28 cellular contexts compared by ENCODE assay signal in genomic region chr19:45355402-45355801, GRCh38. TPM values are rescaled to one million over a fixed set of nuclear protein-coding genes. Genes with fewer than 3 reads are reported as not detected.
"Had no signal": no experiment of that assay in that cellular context is flagged by ENCODE, and none has a peak within 500 bp of the region (broad histone marks: within the 10 kb centered on the region; RNA-seq: fewer than 3 reads in every experiment).

No MANE protein-coding gene starts in this region.

- H3K9me3 ChIP-seq: breast epithelium, esophagus squamous epithelium, gastrocnemius medialis, left ventricle myocardium inferior, sigmoid colon, testis, uterus had no signal

- H3K27me3 ChIP-seq: breast epithelium, esophagus squamous epithelium, gastrocnemius medialis, neural progenitor cell, sigmoid colon, testis, uterus had no signal

- H3K36me3 ChIP-seq: breast epithelium, neural progenitor cell, uterus had no signal

- H3K4me1 ChIP-seq: breast epithelium, esophagus squamous epithelium, gastrocnemius medialis, left ventricle myocardium inferior, neural progenitor cell, sigmoid colon, testis, uterus had no signal

- H3K4me3 ChIP-seq: breast epithelium, coronary artery, esophagus squamous epithelium, gastrocnemius medialis, left ventricle myocardium inferior, neural progenitor cell, sigmoid colon, smooth muscle cell, testis, uterus had no signal

- DNase-seq: activated CD4-positive, alpha-beta memory T cell treated with anti-CD3 and anti-CD28 coated beads for 36 hours; activated CD4-positive, alpha-beta T cell treated with anti-CD3 and anti-CD28 coated beads for 48 hours; activated effector memory CD4-positive, alpha-beta T cell treated with Interleukin-2 at 50 U/mL for 16 hours; activated naive CD4-positive, alpha-beta T cell treated with anti-CD3 and anti-CD28 coated beads for 36 hours; activated naive CD8-positive, alpha-beta T cell treated with anti-CD3 and anti-CD28 coated beads, Interleukin-2, amount 10 ng/mL, durations not matched to agents 7 days and 5 days; activated T-cell treated with anti-CD3 and anti-CD28 coated beads, Interleukin-2, amount 50 U/mL, for 72 hours; amniotic stem cell; cerebellar nuclear complex; esophagus squamous epithelium; gastrocnemius medialis; hippocampal formation; left ventricle myocardium inferior; naive thymus-derived CD4-positive, alpha-beta T cell; sigmoid colon; stimulated activated CD4-positive, alpha-beta T cell treated with anti-CD3 and anti-CD28 coated beads, Interleukin-15, amount 100 ng/mL, for 24 hours; stimulated activated CD4-positive, alpha-beta T cell treated with anti-CD3 and anti-CD28 coated beads, Interleukin-2, amount 100 ng/mL, for 48 hours; stimulated activated CD8-positive, alpha-beta memory T cell treated with anti-CD3 and anti-CD28 coated beads, Interleukin-4, amount 100 ng/mL, for 48 hours; stimulated activated naive B cell treated with anti-CD40 and anti-IgM and Interleukin-4, amounts not matched to agents 10 μg/mL and 1 μg/mL and 100 μg/mL, for 72 hours; testis; trophoblast cell; uterus had no signal

- H3K27ac ChIP-seq: breast epithelium, coronary artery, esophagus squamous epithelium, gastrocnemius medialis, left ventricle myocardium inferior, neural progenitor cell, sigmoid colon, testis, uterus had no signal

RNA-seq across cellular contexts. Expression of gene KLC3, which starts 14.9 kb away (rescaled TPM):
- total RNA-seq: activated CD4-positive, alpha-beta memory T cell treated with anti-CD3 and anti-CD28 coated beads for 36 hours; activated naive CD4-positive, alpha-beta T cell treated with anti-CD3 and anti-CD28 coated beads for 36 hours; activated naive CD8-positive, alpha-beta T cell treated with anti-CD3 and anti-CD28 coated beads, Interleukin-2, amount 10 ng/mL, durations not matched to agents 7 days and 5 days; left ventricle myocardium inferior; naive thymus-derived CD4-positive, alpha-beta T cell; sigmoid colon; T-helper 2 cell treated with Interferon-gamma antibody and Interleukin-4, amounts not matched to agents 100 ng/mL and 5 ng/mL, for 36 hours had no signal

RNA-seq across cellular contexts. Expression of gene CKM, which starts 32.7 kb away (rescaled TPM):
- total RNA-seq: activated CD4-positive, alpha-beta memory T cell treated with anti-CD3 and anti-CD28 coated beads for 36 hours; activated naive CD4-positive, alpha-beta T cell treated with anti-CD3 and anti-CD28 coated beads for 36 hours; activated naive CD8-positive, alpha-beta T cell treated with anti-CD3 and anti-CD28 coated beads, Interleukin-2, amount 10 ng/mL, durations not matched to agents 7 days and 5 days; activated T-cell treated with anti-CD3 and anti-CD28 coated beads, Interleukin-2, amount 50 U/mL, for 72 hours; breast epithelium; esophagus squamous epithelium; naive thymus-derived CD4-positive, alpha-beta T cell; omental fat pad; renal cortical epithelial cell; smooth muscle cell; T-helper 2 cell treated with Interferon-gamma antibody and Interleukin-4, amounts not matched to agents 100 ng/mL and 5 ng/mL, for 36 hours had no signal
